In the genomic region with DNA sequence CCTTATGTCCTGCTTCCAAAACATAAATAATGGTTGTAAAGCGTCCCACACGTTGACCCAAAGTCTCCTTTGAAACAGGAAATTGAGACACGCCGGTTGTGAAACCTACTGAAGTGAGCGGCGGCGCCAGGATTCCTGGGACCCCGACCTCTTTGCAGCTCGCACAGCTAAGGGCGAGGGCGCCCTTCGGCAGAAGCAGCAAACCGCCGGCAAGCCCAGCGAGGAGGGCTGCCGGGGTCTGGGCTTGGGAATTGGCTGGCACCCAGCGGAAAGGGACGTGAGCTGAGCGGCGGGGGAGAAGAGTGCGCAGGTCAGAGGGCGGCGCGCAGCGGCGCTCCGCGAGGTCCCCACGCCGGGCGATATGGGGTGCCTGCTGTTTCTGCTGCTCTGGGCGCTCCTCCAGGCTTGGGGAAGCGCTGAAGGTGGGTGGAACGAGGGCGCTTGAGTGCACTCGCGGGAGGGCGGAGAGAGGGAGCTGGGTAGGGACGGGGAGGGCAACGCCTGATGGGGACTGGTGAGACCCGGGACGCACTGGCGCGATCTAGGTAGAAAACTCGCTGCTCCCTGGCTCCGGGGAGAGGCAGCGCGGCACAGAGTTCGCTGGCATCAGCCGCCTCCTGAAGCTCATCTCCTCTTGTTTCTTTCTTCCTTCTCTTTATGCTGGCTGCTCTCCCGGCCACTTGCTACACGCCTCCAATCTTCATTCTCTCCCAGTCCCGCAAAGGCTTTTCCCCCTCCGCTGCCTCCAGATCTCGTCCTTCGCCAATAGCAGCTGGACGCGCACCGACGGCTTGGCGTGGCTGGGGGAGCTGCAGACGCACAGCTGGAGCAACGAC, we compare ENCODE assay signal across 9 cellular contexts. TPM values are rescaled to one million over a fixed set of nuclear protein-coding genes. Genes with fewer than 3 reads are reported as not detected.
DNase-seq lines count a peak whose midpoint lies in the region; FAIRE-seq and TF ChIP-seq lines count a peak whose summit lies in the region.
"Had no signal": no experiment of that assay in that cellular context is flagged by ENCODE, and none has a peak within 500 bp of the region (broad histone marks: within the 10 kb centered on the region; RNA-seq: fewer than 3 reads in every experiment).

Gene CD1D, plus strand, starts transcription at position 155 of the 836 bp plus-strand sequence. Its CDS starts 207 bp downstream, at position 362.

- 0 to 2% (median 1%) methylated on average over 50 to 63 of the region's 63 CpGs for WGBS in small intestine, 3 donors

- peaks cover 0 to 3% (median 0%) of the 10 kb centered on the region in 3 donors for H3K27me3 Mint-ChIP-seq in CD14-positive monocyte (ENCODE audit: low read depth in 3 of 3)

- H3K9me3 ChIP-seq in HUES6 (ENCODE audit: control insufficient read depth, insufficient read depth, low read depth, low read length) = no peaks in the 10 kb centered on the region
- H3K9me3 ChIP-seq in small intestine (ENCODE audit: control insufficient read depth, low read depth) = no peaks in the 10 kb centered on the region

- H3K4me3 ChIP-seq in HUES6 (ENCODE audit: low read depth, low read length) (peak within 1 kb of the TSS; percentile 74), small intestine (ENCODE audit: low read depth in 1 of 2, low read length in 2 of 2) (peak within 1 kb of the TSS; percentile 43 to 64)

- peak within 1 kb of the TSS; percentile 82 to 98 (median 96) for H3K27ac Mint-ChIP-seq in CD14-positive monocyte

- H3K4me1 Mint-ChIP-seq in CD14-positive monocyte = peaks cover 90% of the 10 kb centered on the region

- FAIRE-seq in small intestine (lab: Jason Lieb, UNC) = no peak
- FAIRE-seq: islet of Langerhans had no signal

- no peak for TF ChIP-seq CTCF in CD14-positive monocyte (IDR thresholded peaks at IDR 0.05)

- no peak within 1 kb of the TSS for H3K27ac ChIP-seq in HUES6 (ENCODE audit: low read depth, low read length)
- peak within 1 kb of the TSS; percentile 50 to 67 for H3K27ac ChIP-seq in small intestine (ENCODE audit: low read depth in 1 of 2, low read length in 1 of 2)

- DNase-seq in CD14-positive monocyte (ENCODE audit: low spot score) = peak; percentile 54
- peak; percentile 25 for DNase-seq in astrocyte of the hippocampus (ENCODE audit: low read depth, low spot score)
- peak; percentile 78 for DNase-seq in islet precursor cell
- DNase-seq in small intestine = peak; percentile 47
- DNase-seq in NCI-H187 treated with DMSO at 0.1 percent for 48 hours (lab: John Stamatoyannopoulos, UW) = no peak
- DNase-seq in NCI-H2029 (lab: John Stamatoyannopoulos, UW) = no peak
- no peak for DNase-seq in COLO829 (ENCODE audit: low spot score)

- H3K36me3 Mint-ChIP-seq in CD14-positive monocyte = peaks cover 33 to 46% of the 10 kb centered on the region in 2 donors

- H3K4me1 ChIP-seq in HUES6 (ENCODE audit: control insufficient read depth, insufficient read depth, low read length) = peaks cover 29% of the 10 kb centered on the region
- peaks cover 0 to 1% of the 10 kb centered on the region in 2 donors for H3K4me1 ChIP-seq in small intestine (ENCODE audit: control insufficient read depth in 2 of 2, insufficient read depth in 1 of 2, low read depth in 1 of 2, low read length in 1 of 2)

- H3K36me3 ChIP-seq in HUES6 (ENCODE audit: control insufficient read depth, insufficient read depth, low read length) (no peaks in the 10 kb centered on the region), small intestine (ENCODE audit: control insufficient read depth in 2 of 2, insufficient read depth in 2 of 2, low read length in 2 of 2) (no peaks in the 10 kb centered on the region)

- peaks cover 0 to 4% (median 2%) of the 10 kb centered on the region in 7 donors for H3K9me3 Mint-ChIP-seq in CD14-positive monocyte

- peak within 1 kb of the TSS; percentile 48 for H3K9ac ChIP-seq in HUES6 (ENCODE audit: low read length)

- H3K27me3 ChIP-seq in HUES6 (ENCODE audit: control insufficient read depth, insufficient read depth, low read length) = peaks cover 90% of the 10 kb centered on the region
- peaks cover 0 to 2% of the 10 kb centered on the region in 2 donors for H3K27me3 ChIP-seq in small intestine (ENCODE audit: control insufficient read depth in 2 of 2, insufficient read depth in 2 of 2, low read length in 2 of 2)

- H3K4me3 Mint-ChIP-seq in CD14-positive monocyte = peak within 1 kb of the TSS; percentile 96 to 99

- intact Hi-C loops in CD14-positive monocyte (cut with micrococcal nuclease) = loop anchor here in 1 of 2 donors (10.0 kb wide), 2 partner anchors 824 to 904 kb away; partner anchors contain the start of gene IFI16

RNA-seq across cellular contexts. Expression of gene CD1D, which starts in this region (rescaled TPM):
- polyA plus RNA-seq in CD14-positive monocyte = 100 to 1,000 TPM; 121 to 134 TPM
- polyA plus RNA-seq in small intestine = 10 to 100 TPM in 1 of 3 donors, 1 to 10 TPM in 2; 5.9 to 15.0 (median 9.5) TPM

Comparison
In these comparisons a context has a peak if more than half of its experiments do, and no peak if none do; other contexts are left out.
1. RNA of gene CD1D (polyA plus RNA-seq): 121 to 134 TPM in CD14-positive monocyte; 5.9 to 15.0 TPM in small intestine; every median in the first group is over 4 times any median in the second.
2. DNase-seq: peak in CD14-positive monocyte (single experiment), astrocyte of the hippocampus (single experiment), islet precursor cell (single experiment) and small intestine (single experiment); none in NCI-H187 treated with DMSO at 0.1 percent for 48 hours (single experiment), NCI-H2029 (single experiment) and COLO829 (single experiment).